9 cellular contexts compared by ENCODE assay signal in the genomic region with DNA sequence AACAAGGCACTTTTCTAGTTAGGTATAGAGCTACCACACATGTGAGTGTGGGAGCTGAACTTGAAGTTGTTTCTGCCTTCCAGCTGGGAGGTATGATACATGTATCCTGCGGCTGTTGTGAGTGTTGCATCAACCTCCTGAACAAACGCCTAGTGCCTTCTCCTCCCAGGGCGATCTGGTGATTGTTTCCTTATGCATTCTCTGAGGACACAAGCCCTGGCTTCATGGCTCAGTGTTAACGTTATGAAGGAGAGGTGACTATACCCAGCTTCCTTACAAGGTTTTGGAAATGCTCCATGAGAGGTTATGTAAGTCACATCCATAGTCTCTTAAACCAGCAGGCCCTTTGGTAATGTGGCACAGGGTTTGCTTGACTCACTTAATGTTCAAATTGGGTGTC.
DNase-seq lines count a peak whose midpoint lies in the region; ATAC-seq and TF ChIP-seq lines count a peak whose summit lies in the region.
"Had no signal": no experiment of that assay in that cellular context is flagged by ENCODE, and none has a peak within 500 bp of the region (broad histone marks: within the 10 kb centered on the region; RNA-seq: fewer than 3 reads in every experiment).

No MANE protein-coding gene starts in this region.

- H3K4me1 ChIP-seq in BLaER1 treated with 17β-estradiol and CSF1 and Interleukin-3, amounts not matched to agents 10 nM and 100 nM = peaks cover 67 to 79% (median 74%) of the 10 kb centered on the region in 10 experiments
- H3K4me1 ChIP-seq in mesenchymal stem cell (ENCODE audit: control insufficient read depth, insufficient read depth, low read depth, low read length) = peaks cover 6% of the 10 kb centered on the region

- H3K4me3 Mint-ChIP-seq in stimulated activated memory B cell treated with anti-CD40 and anti-IgM and Interleukin-4, amounts not matched to agents 10 μg/mL and 1 μg/mL and 100 μg/mL, for 72 hours = no peak overlapping the region
- H3K4me3 Mint-ChIP-seq: IgD-negative memory B cell had no signal

- H2BK120ac ChIP-seq in mesenchymal stem cell (ENCODE audit: low read depth, low read length) = no peak overlapping the region

- H4K20me1 ChIP-seq in BLaER1 treated with 17β-estradiol and CSF1 and Interleukin-3, amounts not matched to agents 10 nM and 100 nM = peaks cover 64 to 100% (median 94%) of the 10 kb centered on the region in 11 experiments

- H3K36me3 Mint-ChIP-seq in stimulated activated memory B cell treated with anti-CD40 and anti-IgM and Interleukin-4, amounts not matched to agents 10 μg/mL and 1 μg/mL and 100 μg/mL, for 72 hours = no peaks in the 10 kb centered on the region

- WGBS in mesenchymal stem cell = 0% methylated on average over 3 of the region's 4 CpGs

- no peaks in the 10 kb centered on the region for H3K9me3 ChIP-seq in BLaER1 treated with 17β-estradiol and CSF1 and Interleukin-3, amounts not matched to agents 10 nM and 100 nM (replicated peaks in 1 of 11)
- no peaks in the 10 kb centered on the region for H3K9me3 ChIP-seq in mesenchymal stem cell (ENCODE audit: control insufficient read depth, low read length)

- no peak overlapping the region for H2BK5ac ChIP-seq in mesenchymal stem cell (ENCODE audit: low read depth, low read length, poor library complexity, severe bottlenecking)

- DNase-seq in LHCN-M2 (ENCODE audit: low read depth) (peak; percentile 93), brain pericyte (ENCODE audit: low read depth, low spot score) (peak; percentile 93), mesenchymal stem cell (peak; percentile 96), NCI-H774 (lab: John Stamatoyannopoulos, UW) (no peak), coronary artery (ENCODE audit: low spot score) (no peak)

- H2AFZ ChIP-seq in mesenchymal stem cell (ENCODE audit: low read depth, low read length) = no peak overlapping the region

- no peaks in the 10 kb centered on the region for H3K36me3 ChIP-seq in BLaER1 treated with 17β-estradiol and CSF1 and Interleukin-3, amounts not matched to agents 10 nM and 100 nM
- H3K36me3 ChIP-seq in mesenchymal stem cell (ENCODE audit: control insufficient read depth in 1 of 2, insufficient read depth in 2 of 2, low read depth in 1 of 2, low read length in 2 of 2) = no peaks in the 10 kb centered on the region

- peaks cover 9% of the 10 kb centered on the region for H3K79me1 ChIP-seq in mesenchymal stem cell (replicated peaks; ENCODE audit: low read length, poor library complexity, severe bottlenecking)

- no peak overlapping the region for H3K9ac ChIP-seq in BLaER1 treated with 17β-estradiol and CSF1 and Interleukin-3, amounts not matched to agents 10 nM and 100 nM
- peak overlapping the region; percentile 64 for H3K9ac ChIP-seq in mesenchymal stem cell (ENCODE audit: low read length)

- no peak overlapping the region for H4K8ac ChIP-seq in mesenchymal stem cell (ENCODE audit: low read length)

- H3K23ac ChIP-seq in mesenchymal stem cell (ENCODE audit: low read length in 2 of 2) = no peak overlapping the region

- no peak overlapping the region for H3K4ac ChIP-seq in mesenchymal stem cell (ENCODE audit: low read depth in 1 of 2, low read length in 2 of 2)

- no peaks in the 10 kb centered on the region for H3K27me3 ChIP-seq in BLaER1 treated with 17β-estradiol and CSF1 and Interleukin-3, amounts not matched to agents 10 nM and 100 nM
- H3K27me3 ChIP-seq in mesenchymal stem cell (ENCODE audit: control insufficient read depth in 1 of 2, insufficient read depth in 1 of 2, low read length in 2 of 2) = no peaks in the 10 kb centered on the region

- H3K14ac ChIP-seq in mesenchymal stem cell (ENCODE audit: low read length in 2 of 2) = no peak overlapping the region

- H2AK5ac ChIP-seq in mesenchymal stem cell (ENCODE audit: low read length, severe bottlenecking) = no peak overlapping the region

- no peak for TF ChIP-seq CTCF in coronary artery (IDR thresholded peaks at IDR 0.05)

- H3K18ac ChIP-seq in mesenchymal stem cell (ENCODE audit: low read depth in 1 of 2, low read length in 2 of 2) = no peak overlapping the region

- H2BK15ac ChIP-seq in mesenchymal stem cell (ENCODE audit: low read depth, poor library complexity, severe bottlenecking) = no peak overlapping the region

- ATAC-seq in stimulated activated memory B cell treated with anti-CD40 and anti-IgM and Interleukin-4, amounts not matched to agents 10 μg/mL and 1 μg/mL and 100 μg/mL, for 72 hours = no peak
- ATAC-seq in HG03139 (IDR thresholded peaks at IDR 0.05; ENCODE audit: unreplicated experiment) = no peak

- H3K9me3 Mint-ChIP-seq in stimulated activated memory B cell treated with anti-CD40 and anti-IgM and Interleukin-4, amounts not matched to agents 10 μg/mL and 1 μg/mL and 100 μg/mL, for 72 hours = no peaks in the 10 kb centered on the region
- H3K9me3 Mint-ChIP-seq: IgD-negative memory B cell had no signal

- peak overlapping the region in 4 of 11 experiments; percentile 4 to 50 (median 24); a peak in 6 of 22 replicates for H3K27ac ChIP-seq in BLaER1 treated with 17β-estradiol and CSF1 and Interleukin-3, amounts not matched to agents 10 nM and 100 nM
- H3K27ac ChIP-seq in mesenchymal stem cell (ENCODE audit: low read length, poor library complexity, severe bottlenecking) = peak overlapping the region; percentile 58
- H3K27ac ChIP-seq in coronary artery = no peak overlapping the region

- no peak overlapping the region for H2BK12ac ChIP-seq in mesenchymal stem cell (ENCODE audit: low read length in 2 of 2)

- peaks cover 45% of the 10 kb centered on the region for H3K27me3 Mint-ChIP-seq in stimulated activated memory B cell treated with anti-CD40 and anti-IgM and Interleukin-4, amounts not matched to agents 10 μg/mL and 1 μg/mL and 100 μg/mL, for 72 hours

- H3K4me1 Mint-ChIP-seq in stimulated activated memory B cell treated with anti-CD40 and anti-IgM and Interleukin-4, amounts not matched to agents 10 μg/mL and 1 μg/mL and 100 μg/mL, for 72 hours = peaks cover 18% of the 10 kb centered on the region

- no peak overlapping the region for H3K27ac Mint-ChIP-seq in stimulated activated memory B cell treated with anti-CD40 and anti-IgM and Interleukin-4, amounts not matched to agents 10 μg/mL and 1 μg/mL and 100 μg/mL, for 72 hours
- H3K27ac Mint-ChIP-seq: IgD-negative memory B cell had no signal

- H4K91ac ChIP-seq in mesenchymal stem cell (ENCODE audit: low read length) = no peak overlapping the region

- H3K4me2 ChIP-seq in BLaER1 treated with 17β-estradiol and CSF1 and Interleukin-3, amounts not matched to agents 10 nM and 100 nM = peak overlapping the region; percentile 26 to 94 (median 81)
- H3K4me2 ChIP-seq in mesenchymal stem cell (ENCODE audit: low read length, poor library complexity, severe bottlenecking) = no peak overlapping the region

- no peak overlapping the region for H3K4me3 ChIP-seq in BLaER1 treated with 17β-estradiol and CSF1 and Interleukin-3, amounts not matched to agents 10 nM and 100 nM
- H3K4me3 ChIP-seq in mesenchymal stem cell (ENCODE audit: insufficient read depth in 1 of 2, low read depth in 1 of 2, low read length in 2 of 2) = no peak overlapping the region
- no peak overlapping the region for H3K4me3 ChIP-seq in coronary artery

Comparison
In these comparisons a context has a peak if more than half of its experiments do, and no peak if none do; other contexts are left out.
1. DNase-seq: peak in LHCN-M2 (single experiment), brain pericyte (single experiment) and mesenchymal stem cell (single experiment); none in NCI-H774 (single experiment) and coronary artery (single experiment).